ENCODE assay signal across 19 cellular contexts in genomic region chr1:116971481-116971880, GRCh38. TPM values are rescaled to one million over a fixed set of nuclear protein-coding genes. Genes with fewer than 3 reads are reported as not detected.
A peak's percentile ranks its signal among the peaks of the same experiment; 100 is the strongest.
DNase-seq lines count a peak whose midpoint lies in the region; ATAC-seq and TF ChIP-seq lines count a peak whose summit lies in the region.
"Had no signal": no experiment of that assay in that cellular context is flagged by ENCODE, and none has a peak within 500 bp of the region (broad histone marks: within the 10 kb centered on the region; RNA-seq: fewer than 3 reads in every experiment).

No MANE protein-coding gene starts in this region.

- in situ Hi-C loops in astrocyte of the spinal cord (cut with HindIII; ENCODE audit: low sequenced_read_pairs): no loop called here

- DNase-seq in SK-N-SH (peak; percentile 33), astrocyte of the spinal cord (ENCODE audit: low read depth, low spot score) (peak; percentile 22), left lung (no peak), thoracic aorta (ENCODE audit: low spot score) (no peak), cerebellar nuclear complex (lab: John Stamatoyannopoulos, UW) (no peak)
- DNase-seq: ACHN; activated T-cell treated with anti-CD3 and anti-CD28 coated beads, Interleukin-2, amount 50 U/mL, for 48 hours; brain microvascular endothelial cell; foreskin fibroblast; NCI-H1105; NCI-H2107; psoas muscle; stimulated activated CD4-positive, alpha-beta T cell treated with anti-CD3 and anti-CD28 coated beads, Interleukin-12 subunit alpha, Interleukin-12 subunit beta, amount 100 ng/mL, for 4 hours; stimulated activated CD8-positive, alpha-beta memory T cell treated with anti-CD3 and anti-CD28 coated beads, Interleukin-4, amount 100 ng/mL, for 48 hours had no signal

- WGBS in SK-N-SH (ENCODE audit: low lambda C conversion rate): 60% methylated on average over 3 of the region's 3 CpGs

- H3K27me3 ChIP-seq in SK-N-SH (ENCODE audit: insufficient read depth) (no peaks in the 10 kb centered on the region), left lung (no peaks in the 10 kb centered on the region), thoracic aorta (replicated peaks; ENCODE audit: insufficient read depth) (no peaks in the 10 kb centered on the region)
- H3K27me3 ChIP-seq: brain microvascular endothelial cell had no signal

- CTCF ChIA-PET in SK-N-SH (lab: Yijun Ruan, JAX): interaction anchor here (1.3 to 2.4 kb wide), 2 partner anchors 13 to 21 kb away, joined by 4 to 8 read pairs; no protein-coding TSS in a partner anchor

- no peak overlapping the region for H3K9ac ChIP-seq in SK-N-SH

- H3K4me3 ChIP-seq in SK-N-SH (ENCODE audit: low read depth in 2 of 2, low read length in 1 of 2): no peak overlapping the region
- no peak overlapping the region for H3K4me3 ChIP-seq in astrocyte of the spinal cord (ENCODE audit: low read depth, low read length)
- no peak overlapping the region for H3K4me3 ChIP-seq in left lung
- H3K4me3 ChIP-seq in thoracic aorta: no peak overlapping the region
- H3K4me3 ChIP-seq: psoas muscle, SK-N-MC had no signal

- no peak overlapping the region for H3K4me2 ChIP-seq in SK-N-SH

- no peak for TF ChIP-seq CTCF in SK-N-SH (IDR thresholded peaks at IDR 0.05)
- TF ChIP-seq CTCF in astrocyte of the spinal cord (IDR thresholded peaks at IDR 0.05; ENCODE audit: low read depth, low read length): no peak
- no peak for TF ChIP-seq CTCF in left lung (IDR thresholded peaks at IDR 0.05)
- TF ChIP-seq CTCF in thoracic aorta (IDR thresholded peaks at IDR 0.05): no peak

- TF ChIP-seq EP300 in SK-N-SH (IDR thresholded peaks at IDR 0.05; ENCODE audit: borderline replicate concordance in 1 of 2, low read depth in 1 of 2, low read length in 1 of 2): no peak

- H3K9me3 ChIP-seq in SK-N-SH (no peaks in the 10 kb centered on the region), left lung (no peaks in the 10 kb centered on the region), thoracic aorta (no peaks in the 10 kb centered on the region)
- H3K9me3 ChIP-seq: psoas muscle had no signal

- POLR2A ChIA-PET in SK-N-SH (lab: Yijun Ruan, JAX): no interaction called here

- H3K9me2 ChIP-seq in SK-N-SH: no peaks in the 10 kb centered on the region

- ATAC-seq in SK-N-SH treated with all-trans-retinoic acid at 6 μM for 48 hours (no peak), left lung (peak; percentile 41), thoracic aorta (ENCODE audit: insufficient number of reproducible peaks, low FRiP score, low read depth) (peak; percentile 27), GM21360 (IDR thresholded peaks at IDR 0.05; ENCODE audit: unreplicated experiment) (no peak), HG03354 (IDR thresholded peaks at IDR 0.05; ENCODE audit: poor library complexity, severe bottlenecking, unreplicated experiment) (no peak)
- ATAC-seq: activated naive CD4-positive, alpha-beta T cell treated with anti-CD3 and anti-CD28 coated beads, Interleukin-2, amount 50 U/mL, for 72 hours; psoas muscle had no signal

- H3F3A ChIP-seq in SK-N-SH (replicated peaks; ENCODE audit: insufficient read depth): no peaks in the 10 kb centered on the region

- peak overlapping the region in 1 of 2 experiments; percentile 53; a peak in 1 of 4 replicates for H3K27ac ChIP-seq in SK-N-SH (ENCODE audit: low read depth in 2 of 2, low read length in 1 of 2)
- H3K27ac ChIP-seq in left lung: no peak overlapping the region
- peak overlapping the region in 1 of 2 donors; percentile 56 for H3K27ac ChIP-seq in thoracic aorta
- H3K27ac ChIP-seq: brain microvascular endothelial cell, psoas muscle, SK-N-MC had no signal

- H4K20me1 ChIP-seq in SK-N-SH (ENCODE audit: insufficient read depth): no peaks in the 10 kb centered on the region

- H3K36me3 ChIP-seq in SK-N-SH (replicated peaks in 1 of 2; ENCODE audit: control insufficient read depth in 1 of 2, insufficient read depth in 2 of 2, low read length in 1 of 2): peaks cover 0 to 2% of the 10 kb centered on the region in 2 experiments
- H3K36me3 ChIP-seq in left lung: peaks cover 0 to 10% of the 10 kb centered on the region in 2 donors
- no peaks in the 10 kb centered on the region for H3K36me3 ChIP-seq in thoracic aorta
- H3K36me3 ChIP-seq: brain microvascular endothelial cell had no signal

- H3K4me1 ChIP-seq in SK-N-SH (ENCODE audit: control insufficient read depth in 1 of 2, insufficient read depth in 2 of 2, low read depth in 1 of 2, low read length in 1 of 2) (peaks cover 0 to 9% of the 10 kb centered on the region in 2 experiments; a peak in 2 of 4 replicates), left lung (no peaks in the 10 kb centered on the region), thoracic aorta (ENCODE audit: control insufficient read depth in 1 of 2, low read depth in 2 of 2) (peaks cover 5 to 21% of the 10 kb centered on the region in 2 donors)
- H3K4me1 ChIP-seq: psoas muscle had no signal

- no peaks in the 10 kb centered on the region for H3K79me2 ChIP-seq in SK-N-SH (ENCODE audit: insufficient read depth)

- no peak overlapping the region for H2AFZ ChIP-seq in SK-N-SH (ENCODE audit: low read depth)

- no peak; the same call in 1 of the 2 replicates for TF ChIP-seq RAD21 in SK-N-SH (IDR thresholded peaks at IDR 0.05; ENCODE audit: low read length)

- intact Hi-C loops in left lung (cut with DNase I): no loop called here

TF ChIP-seq in SK-N-SH, 30 proteins besides CTCF, POLR2A, EP300 and RAD21:
- TF ChIP-seq TEAD4 (IDR thresholded peaks at IDR 0.05; ENCODE audit: borderline replicate concordance, insufficient read depth) (no peak), ELF1 (IDR thresholded peaks at IDR 0.05) (no peak), FOXM1 (IDR thresholded peaks at IDR 0.05; ENCODE audit: low read depth) (no peak), TCF12 (IDR thresholded peaks at IDR 0.05) (no peak), RXRA (IDR thresholded peaks at IDR 0.05; ENCODE audit: borderline replicate concordance, low read depth) (no peak), YY1 (IDR thresholded peaks at IDR 0.05; ENCODE audit: low read depth) (no peak)
- TF ChIP-seq, protein P1, sequence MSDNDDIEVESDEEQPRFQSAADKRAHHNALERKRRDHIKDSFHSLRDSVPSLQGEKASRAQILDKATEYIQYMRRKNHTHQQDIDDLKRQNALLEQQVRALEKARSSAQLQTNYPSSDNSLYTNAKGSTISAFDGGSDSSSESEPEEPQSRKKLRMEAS (IDR thresholded peaks at IDR 0.05; ENCODE audit: low read depth): no peak

TF ChIP-seq in SK-N-SH treated with all-trans-retinoic acid at 6 μM for 48 hours, 23 proteins besides CTCF, POLR2A, EP300 and RAD21 (continues in another document):
- TF ChIP-seq, protein P2, sequence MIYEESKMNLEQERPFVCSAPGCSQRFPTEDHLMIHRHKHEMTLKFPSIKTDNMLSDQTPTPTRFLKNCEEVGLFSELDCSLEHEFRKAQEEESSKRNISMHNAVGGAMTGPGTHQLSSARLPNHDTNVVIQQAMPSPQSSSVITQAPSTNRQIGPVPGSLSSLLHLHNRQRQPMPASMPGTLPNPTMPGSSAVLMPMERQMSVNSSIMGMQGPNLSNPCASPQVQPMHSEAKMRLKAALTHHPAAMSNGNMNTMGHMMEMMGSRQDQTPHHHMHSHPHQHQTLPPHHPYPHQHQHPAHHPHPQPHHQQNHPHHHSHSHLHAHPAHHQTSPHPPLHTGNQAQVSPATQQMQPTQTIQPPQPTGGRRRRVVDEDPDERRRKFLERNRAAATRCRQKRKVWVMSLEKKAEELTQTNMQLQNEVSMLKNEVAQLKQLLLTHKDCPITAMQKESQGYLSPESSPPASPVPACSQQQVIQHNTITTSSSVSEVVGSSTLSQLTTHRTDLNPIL (CRISPR knock-in tag; IDR thresholded peaks at IDR 0.05; ENCODE audit: low read depth): no peak
- TF ChIP-seq ZNF565 (CRISPR knock-in tag; conservative IDR thresholded peaks at IDR 0.05; ENCODE audit: low read depth) (no peak), SNAI2 (CRISPR knock-in tag; IDR thresholded peaks at IDR 0.05) (no peak), ZNF8 (CRISPR knock-in tag; IDR thresholded peaks at IDR 0.05) (no peak), PPARA (CRISPR knock-in tag; IDR thresholded peaks at IDR 0.05; ENCODE audit: borderline replicate concordance) (no peak), POU6F1 (CRISPR knock-in tag; IDR thresholded peaks at IDR 0.05; ENCODE audit: borderline replicate concordance, low read depth) (no peak), CSDC2 (CRISPR knock-in tag; IDR thresholded peaks at IDR 0.05) (no peak), ZFP30 (CRISPR knock-in tag; IDR thresholded peaks at IDR 0.05) (no peak), TCF4 (CRISPR knock-in tag; IDR thresholded peaks at IDR 0.05; ENCODE audit: borderline replicate concordance) (no peak), ISL1 (CRISPR knock-in tag; IDR thresholded peaks at IDR 0.05) (no peak)
- TF ChIP-seq, protein P3, sequence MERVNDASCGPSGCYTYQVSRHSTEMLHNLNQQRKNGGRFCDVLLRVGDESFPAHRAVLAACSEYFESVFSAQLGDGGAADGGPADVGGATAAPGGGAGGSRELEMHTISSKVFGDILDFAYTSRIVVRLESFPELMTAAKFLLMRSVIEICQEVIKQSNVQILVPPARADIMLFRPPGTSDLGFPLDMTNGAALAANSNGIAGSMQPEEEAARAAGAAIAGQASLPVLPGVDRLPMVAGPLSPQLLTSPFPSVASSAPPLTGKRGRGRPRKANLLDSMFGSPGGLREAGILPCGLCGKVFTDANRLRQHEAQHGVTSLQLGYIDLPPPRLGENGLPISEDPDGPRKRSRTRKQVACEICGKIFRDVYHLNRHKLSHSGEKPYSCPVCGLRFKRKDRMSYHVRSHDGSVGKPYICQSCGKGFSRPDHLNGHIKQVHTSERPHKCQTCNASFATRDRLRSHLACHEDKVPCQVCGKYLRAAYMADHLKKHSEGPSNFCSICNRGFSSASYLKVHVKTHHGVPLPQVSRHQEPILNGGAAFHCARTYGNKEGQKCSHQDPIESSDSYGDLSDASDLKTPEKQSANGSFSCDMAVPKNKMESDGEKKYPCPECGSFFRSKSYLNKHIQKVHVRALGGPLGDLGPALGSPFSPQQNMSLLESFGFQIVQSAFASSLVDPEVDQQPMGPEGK (CRISPR knock-in tag; IDR thresholded peaks at IDR 0.05; ENCODE audit: borderline replicate concordance): no peak

RNA-seq across cellular contexts. Expression of gene CD101, which starts 30.1 kb away (rescaled TPM):
- polyA plus RNA-seq in SK-N-SH (2012; rRNA removed): 0.08 and 0.16 TPM in 2 replicates
- 0.06 and 0.09 TPM in 2 replicates for polyA plus RNA-seq in SK-N-SH (2012; cell fraction: cytosol; rRNA removed)
- 0.15 and 0.57 TPM in 2 replicates for polyA plus RNA-seq in SK-N-SH (2012; cell fraction: nucleus; rRNA removed)
- 1 to 10 TPM; 2.7 to 8.3 TPM for total RNA-seq in left lung
- 1 to 10 TPM in 1 of 2 donors, under 1 TPM in 1; 0.85 to 1.8 TPM for total RNA-seq in thoracic aorta

Comparison
In these comparisons a context has a peak if more than half of its experiments do, and no peak if none do; other contexts are left out.
1. DNase-seq: peak in SK-N-SH (single experiment) and astrocyte of the spinal cord (single experiment); none in left lung (0 of 2), thoracic aorta (single experiment) and cerebellar nuclear complex (0 of 2).
2. ATAC-seq: peak in left lung (single experiment) and thoracic aorta (single experiment); none in SK-N-SH treated with all-trans-retinoic acid at 6 μM for 48 hours (single experiment), GM21360 (single experiment) and HG03354 (single experiment).